20 cellular contexts compared by ENCODE assay signal in genomic region chr3:198065897-198066296, GRCh38.
A peak's percentile ranks its signal among the peaks of the same experiment; 100 is the strongest.
DNase-seq lines count a peak whose midpoint lies in the region; ATAC-seq, FAIRE-seq and TF ChIP-seq lines count a peak whose summit lies in the region.
"Had no signal": no experiment of that assay in that cellular context is flagged by ENCODE, and none has a peak within 500 bp of the region (broad histone marks: within the 10 kb centered on the region; RNA-seq: fewer than 3 reads in every experiment).

No MANE protein-coding gene starts in this region.

- TF ChIP-seq CTCF in HepG2 (CRISPR knock-in tag; IDR thresholded peaks at IDR 0.05), result no peak
- no peak for TF ChIP-seq CTCF in right lobe of liver (IDR thresholded peaks at IDR 0.05)
- TF ChIP-seq CTCF in K562 (IDR thresholded peaks at IDR 0.05 in 2 of 3, conservative IDR thresholded peaks at IDR 0.05 in 1 of 3; ENCODE audit: insufficient read depth in 2 of 3, low read depth in 1 of 3, low read length in 3 of 3), result no peak

- no peak for ATAC-seq in HepG2
- ATAC-seq in right lobe of liver, result no peak
- no peak for ATAC-seq in K562
- no peak for ATAC-seq in stimulated activated memory B cell treated with anti-CD40 and anti-IgM and Interleukin-4, amounts not matched to agents 10 μg/mL and 1 μg/mL and 100 μg/mL, for 72 hours
- ATAC-seq in HG03460 (IDR thresholded peaks at IDR 0.05; ENCODE audit: unreplicated experiment), result no peak
- ATAC-seq: A549 had no signal

- TF ChIP-seq RAD21 in HepG2 (CRISPR knock-in tag; IDR thresholded peaks at IDR 0.05), result no peak
- TF ChIP-seq RAD21 in K562 (CRISPR knock-in tag; conservative IDR thresholded peaks at IDR 0.05 in 1 of 2, IDR thresholded peaks at IDR 0.05 in 1 of 2), result no peak

- H2AFZ ChIP-seq in HepG2 (ENCODE audit: low read length) (no peak overlapping the region), K562 (ENCODE audit: low read depth, low read length) (no peak overlapping the region)

- H3K27ac ChIP-seq in HepG2 (ENCODE audit: extremely low read length, insufficient read depth, low read length), result no peak overlapping the region
- H3K27ac ChIP-seq in right lobe of liver, result no peak overlapping the region
- no peak overlapping the region for H3K27ac ChIP-seq in K562 (ENCODE audit: extremely low read depth, low read depth, low read length)
- H3K27ac ChIP-seq: 22Rv1, A549, BLaER1 had no signal

- H3K4me1 ChIP-seq in HepG2 (ENCODE audit: insufficient read depth, low read length), result no peaks in the 10 kb centered on the region
- peaks cover 0 to 13% (median 0%) of the 10 kb centered on the region in 4 donors for H3K4me1 ChIP-seq in right lobe of liver
- peaks cover 0 to 7% of the 10 kb centered on the region in 2 experiments; a peak in 1 of 5 replicates for H3K4me1 ChIP-seq in K562 (replicated peaks in 1 of 2; ENCODE audit: control insufficient read depth in 2 of 2, insufficient read depth in 2 of 2, low read length in 2 of 2)
- H3K4me1 ChIP-seq: A549 had no signal

- H3K4me1 Mint-ChIP-seq in stimulated activated memory B cell treated with anti-CD40 and anti-IgM and Interleukin-4, amounts not matched to agents 10 μg/mL and 1 μg/mL and 100 μg/mL, for 72 hours, result peaks cover 20% of the 10 kb centered on the region
- H3K4me1 Mint-ChIP-seq: CD4-positive, alpha-beta memory T cell had no signal

- BruUV-seq in HepG2 (replicated peaks; lab: Mats Ljungman, UMichigan) (no TSS peak), K562 (replicated peaks; lab: Mats Ljungman, UMichigan) (no TSS peak)

- WGBS in HepG2 (ENCODE audit: low lambda C conversion rate), result 50% methylated on average over 2 of the region's 2 CpGs
- WGBS in right lobe of liver (ENCODE audit: insufficient coverage, low coverage, low lambda C conversion rate, missing lambda C conversion rate), result 77% methylated on average over 2 of the region's 2 CpGs
- 94% methylated on average over 2 of the region's 2 CpGs for WGBS in K562 (ENCODE audit: insufficient coverage, low coverage, missing lambda C conversion rate)

- H3K36me3 Mint-ChIP-seq in stimulated activated memory B cell treated with anti-CD40 and anti-IgM and Interleukin-4, amounts not matched to agents 10 μg/mL and 1 μg/mL and 100 μg/mL, for 72 hours, result no peaks in the 10 kb centered on the region
- H3K36me3 Mint-ChIP-seq: CD14-positive monocyte; CD4-positive, alpha-beta memory T cell had no signal

- no peak for FAIRE-seq in HepG2 (lab: Jason Lieb, UNC)
- FAIRE-seq in K562 (lab: Jason Lieb, UNC), result no peak
- FAIRE-seq: A549, H1 had no signal

- CTCF ChIA-PET in HepG2 (lab: Yijun Ruan, JAX; ENCODE audit: low intra/inter-chr PET ratio, low total read pairs), result no interaction called here
- CTCF ChIA-PET in K562 (lab: Yijun Ruan, JAX; ENCODE audit: low intra/inter-chr PET ratio), result interaction anchor here (0.7 kb wide), 1 partner anchor 29 kb away, joined by 3 read pairs; no protein-coding TSS in a partner anchor

- H3K36me3 ChIP-seq in HepG2 (replicated peaks in 1 of 2; ENCODE audit: control insufficient read depth in 1 of 2, insufficient read depth in 2 of 2, low read length in 2 of 2), result no peaks in the 10 kb centered on the region
- no peaks in the 10 kb centered on the region for H3K36me3 ChIP-seq in right lobe of liver
- peaks cover 18% of the 10 kb centered on the region; the same call in 2 of the 3 replicates for H3K36me3 ChIP-seq in K562 (ENCODE audit: control insufficient read depth, insufficient read depth, low read length)

- H3K9me1 ChIP-seq in K562 (ENCODE audit: control insufficient read depth, insufficient read depth, low read length), result no peaks in the 10 kb centered on the region

- H3K27me3 Mint-ChIP-seq in stimulated activated memory B cell treated with anti-CD40 and anti-IgM and Interleukin-4, amounts not matched to agents 10 μg/mL and 1 μg/mL and 100 μg/mL, for 72 hours, result no peaks in the 10 kb centered on the region
- H3K27me3 Mint-ChIP-seq: CD4-positive, alpha-beta memory T cell had no signal

- DNase-seq in HepG2 (ENCODE audit: low spot score) (no peak), right lobe of liver (no peak), K562 (ENCODE audit: extremely low read depth in 1 of 4, low spot score in 3 of 4) (no peak), NCI-H1417 treated with DMSO at 0.1 percent for 48 hours (lab: John Stamatoyannopoulos, UW) (no peak)
- no peak for DNase-seq in stimulated activated CD4-positive, alpha-beta T cell treated with anti-CD3 and anti-CD28 coated beads, Interleukin-4, amount 100 ng/mL, for 24 hours
- DNase-seq: AML-193; CD4-positive, alpha-beta memory T cell; DMS153; DMS79; GDM1; H9; IMR-90; KG1 had no signal

- TF ChIP-seq EP300 in HepG2 (IDR thresholded peaks at IDR 0.05; ENCODE audit: low read depth in 2 of 2, low read length in 2 of 2), result no peak
- TF ChIP-seq EP300 in HepG2 (CRISPR knock-in tag; IDR thresholded peaks at IDR 0.05; ENCODE audit: borderline replicate concordance), result no peak
- TF ChIP-seq EP300 in K562 (IDR thresholded peaks at IDR 0.05; ENCODE audit: low read length), result no peak

- H3K27me3 ChIP-seq in HepG2 (ENCODE audit: control insufficient read depth in 1 of 2, insufficient read depth in 2 of 2, low read length in 2 of 2), result peaks cover 0 to 12% of the 10 kb centered on the region in 2 experiments; a peak in 3 of 5 replicates
- no peaks in the 10 kb centered on the region for H3K27me3 ChIP-seq in right lobe of liver
- no peaks in the 10 kb centered on the region for H3K27me3 ChIP-seq in K562 (ENCODE audit: control insufficient read depth in 2 of 2, insufficient read depth in 2 of 2, low read length in 2 of 2)
- H3K27me3 ChIP-seq: BLaER1 had no signal

- H3K4me3 Mint-ChIP-seq in stimulated activated memory B cell treated with anti-CD40 and anti-IgM and Interleukin-4, amounts not matched to agents 10 μg/mL and 1 μg/mL and 100 μg/mL, for 72 hours, result no peak overlapping the region
- H3K4me3 Mint-ChIP-seq: CD14-positive monocyte; CD4-positive, alpha-beta memory T cell; H9 had no signal

- no peaks in the 10 kb centered on the region for H3K9me3 Mint-ChIP-seq in stimulated activated memory B cell treated with anti-CD40 and anti-IgM and Interleukin-4, amounts not matched to agents 10 μg/mL and 1 μg/mL and 100 μg/mL, for 72 hours
- H3K9me3 Mint-ChIP-seq: CD4-positive, alpha-beta memory T cell; H9 had no signal

- no peaks in the 10 kb centered on the region for H3K79me2 ChIP-seq in HepG2 (ENCODE audit: insufficient read depth, low read length)
- H3K79me2 ChIP-seq in K562 (ENCODE audit: control insufficient read depth, insufficient read depth, low read length), result no peaks in the 10 kb centered on the region

- no peak overlapping the region for H3K4me2 ChIP-seq in HepG2 (ENCODE audit: low read depth, low read length)
- H3K4me2 ChIP-seq in K562 (ENCODE audit: insufficient read depth, low read length), result no peak overlapping the region
- H3K4me2 ChIP-seq: A549, BLaER1 had no signal

- H3K9ac ChIP-seq in HepG2 (ENCODE audit: insufficient read depth, low read depth, low read length), result no peak overlapping the region
- H3K9ac ChIP-seq in K562 (ENCODE audit: insufficient read depth in 1 of 2, low read depth in 2 of 2, low read length in 2 of 2), result no peak overlapping the region
- H3K9ac ChIP-seq: BLaER1 had no signal

- H3K27ac Mint-ChIP-seq in stimulated activated memory B cell treated with anti-CD40 and anti-IgM and Interleukin-4, amounts not matched to agents 10 μg/mL and 1 μg/mL and 100 μg/mL, for 72 hours, result peak overlapping the region; percentile 54
- H3K27ac Mint-ChIP-seq: CD4-positive, alpha-beta memory T cell; H9 had no signal

- no peak overlapping the region for H3K4me3 ChIP-seq in HepG2 (replicated peaks in 1 of 3; ENCODE audit: insufficient read depth in 1 of 3, low read depth in 2 of 3, low read length in 3 of 3)
- H3K4me3 ChIP-seq in right lobe of liver, result no peak overlapping the region
- H3K4me3 ChIP-seq in K562, result no peak overlapping the region
- H3K4me3 ChIP-seq: A549, BLaER1 had no signal

- intact Hi-C loops in HepG2 (cut with micrococcal nuclease; ENCODE audit: unreplicated experiment) (no loop called here), right lobe of liver (cut with DNase I) (no loop called here), K562 (cut with micrococcal nuclease) (no loop called here)

- POLR2A ChIA-PET in HepG2 (lab: Yijun Ruan, JAX), result no interaction called here
- POLR2A ChIA-PET in K562 (lab: Yijun Ruan, JAX), result interaction anchor here (0.6 to 3.9 kb wide), 4 partner anchors 8 to 25 kb away, joined by 4 to 13 read pairs (median 7); no protein-coding TSS in a partner anchor

- TF ChIP-seq POLR2A in HepG2 (IDR thresholded peaks at IDR 0.05; ENCODE audit: insufficient read depth in 1 of 2, low read depth in 2 of 2, low read length in 2 of 2) (no peak), right lobe of liver (IDR thresholded peaks at IDR 0.05) (no peak), K562 (conservative IDR thresholded peaks at IDR 0.05) (no peak)

- no peaks in the 10 kb centered on the region for H4K20me1 ChIP-seq in HepG2 (ENCODE audit: insufficient read depth, low read length)
- H4K20me1 ChIP-seq in K562 (replicated peaks; ENCODE audit: control insufficient read depth, insufficient read depth, low read length), result no peaks in the 10 kb centered on the region
- H4K20me1 ChIP-seq: BLaER1 had no signal

- in situ Hi-C loops in HepG2 (cut with HindIII; ENCODE audit: extremely low pct_ligation_motif_present, low pct_unique_long_range_greater_than_20kb), result no loop called here
- in situ Hi-C loops in K562 (cut with MboI), result no loop called here

- H3K9me3 ChIP-seq in HepG2 (ENCODE audit: low read length) (no peaks in the 10 kb centered on the region), right lobe of liver (no peaks in the 10 kb centered on the region), K562 (replicated peaks; ENCODE audit: control insufficient read depth, insufficient read depth, low read depth, low read length) (no peaks in the 10 kb centered on the region)
- H3K9me3 ChIP-seq: A549, BLaER1 had no signal

TF ChIP-seq in HepG2, 621 proteins besides CTCF, POLR2A, EP300 and RAD21 (continues in another document):
- TF ChIP-seq, protein P1, sequence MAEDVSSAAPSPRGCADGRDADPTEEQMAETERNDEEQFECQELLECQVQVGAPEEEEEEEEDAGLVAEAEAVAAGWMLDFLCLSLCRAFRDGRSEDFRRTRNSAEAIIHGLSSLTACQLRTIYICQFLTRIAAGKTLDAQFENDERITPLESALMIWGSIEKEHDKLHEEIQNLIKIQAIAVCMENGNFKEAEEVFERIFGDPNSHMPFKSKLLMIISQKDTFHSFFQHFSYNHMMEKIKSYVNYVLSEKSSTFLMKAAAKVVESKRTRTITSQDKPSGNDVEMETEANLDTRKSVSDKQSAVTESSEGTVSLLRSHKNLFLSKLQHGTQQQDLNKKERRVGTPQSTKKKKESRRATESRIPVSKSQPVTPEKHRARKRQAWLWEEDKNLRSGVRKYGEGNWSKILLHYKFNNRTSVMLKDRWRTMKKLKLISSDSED (CRISPR knock-in tag; IDR thresholded peaks at IDR 0.05), result no peak

Comparison
In these comparisons a context has a peak if more than half of its experiments do, and no peak if none do; other contexts are left out.
1. Of the 241 proteins assayed by ChIP-seq in both HepG2 and K562: peak only in HepG2: MNT; only in K562: none; in both: none; in neither: 239; mixed calls (peak in some experiments, not most) for 1.